20 cellular contexts compared by ENCODE assay signal in genomic region chr17:61340431-61340830, GRCh38. TPM values are rescaled to one million over a fixed set of nuclear protein-coding genes. Genes with fewer than 3 reads are reported as not detected.
"Had no signal": no experiment of that assay in that cellular context is flagged by ENCODE, and none has a peak within 500 bp of the region (broad histone marks: within the 10 kb centered on the region; RNA-seq: fewer than 3 reads in every experiment).

No MANE protein-coding gene starts in this region.

- FAIRE-seq: frontal cortex had no signal

- H3K27me3 ChIP-seq: spleen, upper lobe of left lung had no signal

- H3K27ac ChIP-seq: upper lobe of left lung, WERI-Rb-1 had no signal

- DNase-seq: activated CD4-positive, alpha-beta T cell treated with anti-CD3 and anti-CD28 coated beads, Interleukin-2, amount 10 ng/mL, durations not matched to agents 7 days and 5 days; activated CD4-positive, CD25-positive, alpha-beta regulatory T cell treated with anti-CD3 and anti-CD28 coated beads, Interleukin-2, amount 50 U/mL, for 72 hours; activated CD8-positive, alpha-beta memory T cell treated with anti-CD3 and anti-CD28 coated beads, Interleukin-2, amount 10 ng/mL, durations not matched to agents 7 days and 5 days; activated CD8-positive, alpha-beta T cell treated with anti-CD3 and anti-CD28 coated beads for 36 hours; activated gamma-delta T cell; activated naive CD4-positive, alpha-beta T cell treated with anti-CD3 and anti-CD28 coated beads, Interleukin-2, amount 50 U/mL, for 16 hours; activated naive CD8-positive, alpha-beta T cell treated with anti-CD3 and anti-CD28 coated beads, Interleukin-2, amount 50 U/mL, for 24 hours; effector CD4-positive, alpha-beta T cell; hippocampal formation; left ventricle myocardium inferior; midbrain; natural killer cell; spleen; stimulated activated CD4-positive, alpha-beta T cell treated with anti-CD3 and anti-CD28 coated beads, Interleukin-4, amount 100 ng/mL, for 1 hour; stimulated activated naive CD4-positive, alpha-beta T cell treated with Interleukin-2 at 50 U/mL for 16 hours; upper lobe of left lung; WERI-Rb-1 had no signal

- ATAC-seq: activated CD8-positive, alpha-beta memory T cell treated with anti-CD3 and anti-CD28 coated beads, Interleukin-2, amount 10 ng/mL, durations not matched to agents 7 days and 5 days; activated CD8-positive, alpha-beta T cell treated with anti-CD3 and anti-CD28 coated beads for 36 hours; activated naive CD8-positive, alpha-beta T cell treated with anti-CD3 and anti-CD28 coated beads, Interleukin-2, amount 50 U/mL, for 24 hours; natural killer cell had no signal

- H3K36me3 ChIP-seq: left ventricle myocardium inferior, spleen, upper lobe of left lung, WERI-Rb-1 had no signal

- H3K4me3 ChIP-seq: left ventricle myocardium inferior, spleen, upper lobe of left lung had no signal

- H3K9me3 ChIP-seq: left ventricle myocardium inferior, spleen, upper lobe of left lung had no signal

RNA-seq across cellular contexts. Expression of gene TBX2, which starts 59.2 kb away (rescaled TPM):
- total RNA-seq: activated CD4-positive, alpha-beta T cell treated with anti-CD3 and anti-CD28 coated beads, Interleukin-2, amount 10 ng/mL, durations not matched to agents 7 days and 5 days; activated CD8-positive, alpha-beta memory T cell treated with anti-CD3 and anti-CD28 coated beads, Interleukin-2, amount 10 ng/mL, durations not matched to agents 7 days and 5 days; activated CD8-positive, alpha-beta T cell treated with anti-CD3 and anti-CD28 coated beads for 36 hours; activated T-helper 1 cell treated with anti-CD3 and anti-CD28 coated beads, Interleukin-12 subunit alpha, Interleukin-12 subunit beta, Interleukin-2, Interleukin-4 antibody, amounts not matched to agents 30 ng/mL and 10 ng/mL and 1 ng/mL, durations not matched to agents 14 hours and 24 hours and 36 hours; T-helper 2 cell treated with Interferon-gamma antibody and Interleukin-4, amounts not matched to agents 100 ng/mL and 5 ng/mL, for 36 hours had no signal
